In the genomic region with DNA sequence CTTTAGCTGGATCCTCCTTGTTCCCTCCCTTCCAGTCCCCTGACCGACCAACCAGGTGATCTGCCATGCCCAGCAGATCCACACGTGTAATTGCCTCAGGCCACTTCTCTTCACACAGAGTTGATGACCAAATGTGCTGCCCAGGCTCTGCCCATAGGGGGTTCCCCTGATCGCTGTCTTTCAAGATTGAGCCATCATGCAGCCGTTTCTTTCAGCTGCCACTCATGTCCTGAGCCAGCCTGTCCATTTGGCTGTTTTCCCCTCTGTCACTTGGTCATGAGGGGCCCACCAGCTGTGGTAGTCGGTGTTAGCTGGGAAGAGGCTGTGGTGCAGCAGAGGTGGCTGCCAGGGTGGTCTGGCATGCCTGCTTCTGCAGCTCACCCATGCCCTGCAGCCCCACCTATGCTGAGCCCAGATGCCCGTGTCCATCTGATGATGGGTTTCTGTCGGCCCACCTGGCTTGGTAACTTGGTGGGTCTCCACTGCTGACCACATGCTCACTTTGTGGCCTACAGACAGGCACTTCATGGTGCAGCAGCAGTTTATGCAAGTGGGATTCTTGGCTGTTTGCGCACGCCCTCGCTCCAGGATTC, we compare ENCODE assay signal across 19 cellular contexts.
"Had no signal": no experiment of that assay in that cellular context is flagged by ENCODE, and none has a peak within 500 bp of the region (broad histone marks: within the 10 kb centered on the region; RNA-seq: fewer than 3 reads in every experiment).

No MANE protein-coding gene starts in this region.

- H3K27me3 Mint-ChIP-seq: dendritic cell treated with granulocyte-macrophage colony-stimulating factor and Interleukin-4, amounts not matched to agents 40 ng/mL and 50 ng/mL, for 4 days had no signal

- H3K27ac Mint-ChIP-seq: activated T-helper 2 cell treated with anti-CD3 and anti-CD28 coated beads, Interferon-gamma antibody, Interleukin-2, Interleukin-4, amounts not matched to agents 10 μg/mL and 5 μg/mL and 100 μg/mL, durations not matched to agents 14 hours and 24 hours and 36 hours; dendritic cell treated with granulocyte-macrophage colony-stimulating factor and Interleukin-4, amounts not matched to agents 40 ng/mL and 50 ng/mL, for 4 days; immature natural killer cell; natural killer cell treated with Interleukin-12 subunit alpha and Interleukin-12 subunit beta and Interleukin-15 and Interleukin-18, amount 100 ng/mL, for 72 hours had no signal

- H3K4me3 Mint-ChIP-seq: dendritic cell treated with granulocyte-macrophage colony-stimulating factor and Interleukin-4, amounts not matched to agents 40 ng/mL and 50 ng/mL, for 4 days; natural killer cell treated with Interleukin-12 subunit alpha and Interleukin-12 subunit beta and Interleukin-15 and Interleukin-18, amount 100 ng/mL, for 72 hours had no signal

- H3K9me3 Mint-ChIP-seq: activated T-helper 2 cell treated with anti-CD3 and anti-CD28 coated beads, Interferon-gamma antibody, Interleukin-2, Interleukin-4, amounts not matched to agents 10 μg/mL and 5 μg/mL and 100 μg/mL, durations not matched to agents 14 hours and 24 hours and 36 hours; dendritic cell treated with granulocyte-macrophage colony-stimulating factor and Interleukin-4, amounts not matched to agents 40 ng/mL and 50 ng/mL, for 4 days; immature natural killer cell; natural killer cell treated with Interleukin-12 subunit alpha and Interleukin-12 subunit beta and Interleukin-15 and Interleukin-18, amount 100 ng/mL, for 72 hours had no signal

- H3K27me3 ChIP-seq: esophagus squamous epithelium, tibial nerve had no signal

- H3K36me3 ChIP-seq: prostate gland had no signal

- ATAC-seq: left ventricle myocardium superior; mucosa of descending colon; stimulated activated naive CD8-positive, alpha-beta T cell treated with anti-CD3 and anti-CD28 coated beads, Interleukin-15, Interleukin-2, amounts not matched to agents 100 U/mL and 50 U/mL, for 24 hours had no signal

- H3K4me3 ChIP-seq: esophagus squamous epithelium, mucosa of descending colon, prostate gland, skin epidermis, tibial nerve had no signal

- H3K9me3 ChIP-seq: esophagus squamous epithelium, mucosa of descending colon, prostate gland, SK-N-SH, tibial nerve had no signal

- DNase-seq: activated naive CD4-positive, alpha-beta T cell treated with Interleukin-2 at 50 U/mL for 16 hours; activated T-cell treated with anti-CD3 and anti-CD28 coated beads, Interleukin-2, amount 50 U/mL, for 1 hour; effector CD8-positive, alpha-beta T cell; esophagus squamous epithelium; immature natural killer cell; left ventricle myocardium superior; mucosa of descending colon; occipital lobe; right cardiac atrium; SK-N-SH; stimulated activated naive CD8-positive, alpha-beta T cell treated with anti-CD3 and anti-CD28 coated beads, Interleukin-15, Interleukin-2, amounts not matched to agents 100 U/mL and 50 U/mL, for 24 hours; substantia nigra; T-helper 9 cell had no signal
